12 cellular contexts compared by ENCODE assay signal in the genomic region with DNA sequence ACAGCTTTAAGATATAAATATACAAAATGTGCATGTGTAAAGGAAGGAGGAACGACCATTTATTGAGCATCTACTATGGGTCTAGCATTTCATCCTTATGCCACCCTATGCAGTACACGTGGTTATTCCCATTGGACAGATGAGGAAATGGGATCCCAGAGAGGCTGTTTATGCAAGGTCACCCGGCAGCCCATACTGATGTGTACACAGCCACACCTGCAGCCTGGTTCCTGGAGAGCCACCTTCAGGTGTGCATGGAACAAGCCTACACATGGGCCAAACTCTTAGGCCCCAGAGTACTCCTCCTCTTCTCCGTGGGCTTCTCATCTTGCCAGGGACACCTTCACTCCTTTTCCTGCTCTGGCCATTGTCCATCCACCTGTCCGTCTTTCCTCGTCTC.
DNase-seq lines count a peak whose midpoint lies in the region; ATAC-seq and TF ChIP-seq lines count a peak whose summit lies in the region.
"Had no signal": no experiment of that assay in that cellular context is flagged by ENCODE, and none has a peak within 500 bp of the region (broad histone marks: within the 10 kb centered on the region; RNA-seq: fewer than 3 reads in every experiment).

No MANE protein-coding gene starts in this region.

- H3K27me3 Mint-ChIP-seq in neural progenitor cell (ENCODE audit: insufficient read depth, low read depth) = peaks cover 7% of the 10 kb centered on the region

- H3K36me3 ChIP-seq in heart left ventricle (no peaks in the 10 kb centered on the region), colonic mucosa (no peaks in the 10 kb centered on the region), neural progenitor cell (no peaks in the 10 kb centered on the region), PC-3 (ENCODE audit: low read depth, low read length) (no peaks in the 10 kb centered on the region)
- H3K36me3 ChIP-seq: BLaER1 treated with 17β-estradiol and CSF1 and Interleukin-3, amounts not matched to agents 10 nM and 100 nM had no signal

- H3K9ac ChIP-seq in colonic mucosa (ENCODE audit: low read depth in 2 of 2, low read length in 2 of 2) (no peak overlapping the region), neural progenitor cell (no peak overlapping the region), PC-3 (ENCODE audit: low read length) (no peak overlapping the region)
- H3K9ac ChIP-seq: BLaER1 treated with 17β-estradiol and CSF1 and Interleukin-3, amounts not matched to agents 10 nM and 100 nM had no signal

- H3K9me2 ChIP-seq in PC-3 (replicated peaks; ENCODE audit: low read length) = no peaks in the 10 kb centered on the region

- BruUV-seq in PC-3 (replicated peaks; lab: Mats Ljungman, UMichigan) = no TSS peak

- peak overlapping the region; percentile 76 for H3K27ac Mint-ChIP-seq in neural progenitor cell
- H3K27ac Mint-ChIP-seq: B cell; CD4-positive, alpha-beta T cell had no signal

- no peak overlapping the region for H3K4me3 Mint-ChIP-seq in neural progenitor cell
- H3K4me3 Mint-ChIP-seq: B cell; CD4-positive, alpha-beta T cell had no signal

- TF ChIP-seq CTCF in heart left ventricle (IDR thresholded peaks at IDR 0.05) (no peak), colonic mucosa (IDR thresholded peaks at IDR 0.05) (no peak), neural progenitor cell (IDR thresholded peaks at IDR 0.05) (no peak), PC-3 (conservative IDR thresholded peaks at IDR 0.05; ENCODE audit: low read depth, low read length) (no peak)

- peaks cover 43% of the 10 kb centered on the region for H3K4me1 Mint-ChIP-seq in neural progenitor cell
- H3K4me1 Mint-ChIP-seq: B cell had no signal

- ATAC-seq in heart left ventricle (no peak), PC-3 (no peak)

- H3K9me3 Mint-ChIP-seq in neural progenitor cell = no peaks in the 10 kb centered on the region
- H3K9me3 Mint-ChIP-seq: CD4-positive, alpha-beta T cell had no signal

- H3K4me1 ChIP-seq in heart left ventricle (no peaks in the 10 kb centered on the region), colonic mucosa (no peaks in the 10 kb centered on the region), neural progenitor cell (peaks cover 18% of the 10 kb centered on the region), PC-3 (ENCODE audit: insufficient read depth, low read length) (no peaks in the 10 kb centered on the region)
- H3K4me1 ChIP-seq: BLaER1 treated with 17β-estradiol and CSF1 and Interleukin-3, amounts not matched to agents 10 nM and 100 nM; Caco-2 had no signal

- H3F3A ChIP-seq in neural progenitor cell (ENCODE audit: low read depth) (peaks cover 14% of the 10 kb centered on the region), PC-3 (ENCODE audit: low read length, unreplicated experiment) (no peaks in the 10 kb centered on the region)

- H3K9me3 ChIP-seq in heart left ventricle (no peaks in the 10 kb centered on the region), colonic mucosa (no peaks in the 10 kb centered on the region), neural progenitor cell (ENCODE audit: low read depth) (no peaks in the 10 kb centered on the region), PC-3 (ENCODE audit: low read length) (no peaks in the 10 kb centered on the region)
- H3K9me3 ChIP-seq: BLaER1 treated with 17β-estradiol and CSF1 and Interleukin-3, amounts not matched to agents 10 nM and 100 nM; Caco-2 had no signal

- peaks cover 4 to 70% (median 24%) of the 10 kb centered on the region in 9 donors for H3K27me3 ChIP-seq in heart left ventricle
- no peaks in the 10 kb centered on the region for H3K27me3 ChIP-seq in colonic mucosa
- H3K27me3 ChIP-seq in neural progenitor cell = peaks cover 27% of the 10 kb centered on the region
- H3K27me3 ChIP-seq in PC-3 (ENCODE audit: low read length) = peaks cover 23% of the 10 kb centered on the region
- H3K27me3 ChIP-seq: BLaER1 treated with 17β-estradiol and CSF1 and Interleukin-3, amounts not matched to agents 10 nM and 100 nM had no signal

- H3K4me2 ChIP-seq in neural progenitor cell = no peak overlapping the region
- H3K4me2 ChIP-seq in PC-3 (ENCODE audit: low read length) = no peak overlapping the region
- H3K4me2 ChIP-seq: BLaER1 treated with 17β-estradiol and CSF1 and Interleukin-3, amounts not matched to agents 10 nM and 100 nM had no signal

- CTCF ChIA-PET in PC-3 (lab: Charles Lee) = no interaction called here

- POLR2A ChIA-PET in PC-3 (lab: Charles Lee; ENCODE audit: unreplicated experiment) = no interaction called here

- no peak for TF ChIP-seq POLR2A in heart left ventricle (IDR thresholded peaks at IDR 0.05)

- intact Hi-C loops in cardiac septum (cut with DNase I) = no loop called here
- intact Hi-C loops in heart left ventricle (cut with DNase I) = no loop called here
- intact Hi-C loops in colonic mucosa (cut with DNase I) = no loop called here
- intact Hi-C loops in PC-3 (cut with micrococcal nuclease) = no loop called here

- H4K20me1 ChIP-seq in neural progenitor cell (ENCODE audit: low read depth) = no peaks in the 10 kb centered on the region
- no peaks in the 10 kb centered on the region for H4K20me1 ChIP-seq in PC-3 (ENCODE audit: low read length)

- H3K79me2 ChIP-seq in neural progenitor cell (ENCODE audit: low read depth) = no peaks in the 10 kb centered on the region
- H3K79me2 ChIP-seq in PC-3 (ENCODE audit: low read length) = no peaks in the 10 kb centered on the region

- no peaks in the 10 kb centered on the region for H3K36me3 Mint-ChIP-seq in neural progenitor cell

- H3K27ac ChIP-seq in heart left ventricle (no peak overlapping the region), colonic mucosa (no peak overlapping the region), neural progenitor cell (no peak overlapping the region), PC-3 (ENCODE audit: low read length) (no peak overlapping the region)
- H3K27ac ChIP-seq: BLaER1 treated with 17β-estradiol and CSF1 and Interleukin-3, amounts not matched to agents 10 nM and 100 nM had no signal

- 56 to 69% (median 63%) methylated on average over 6 of the region's 6 CpGs for WGBS in heart left ventricle, 4 donors

- DNase-seq in cardiac septum (ENCODE audit: low spot score) (peak; percentile 3), heart left ventricle (no peak), colonic mucosa (peak; percentile 22), neural progenitor cell (ENCODE audit: low spot score) (no peak), NCI-H1417 (lab: John Stamatoyannopoulos, UW) (no peak), PC-3 (no peak), ecto neural progenitor cell (ENCODE audit: low spot score) (no peak)
- DNase-seq: Caco-2; CD4-positive, alpha-beta T cell; HCEC 1CT had no signal

- H2AFZ ChIP-seq in neural progenitor cell (replicated peaks) (no peak overlapping the region), PC-3 (ENCODE audit: low read length) (no peak overlapping the region)

- H3K4me3 ChIP-seq in heart left ventricle (no peak overlapping the region), colonic mucosa (no peak overlapping the region), neural progenitor cell (no peak overlapping the region), PC-3 (ENCODE audit: low read length) (no peak overlapping the region)
- H3K4me3 ChIP-seq: BLaER1 treated with 17β-estradiol and CSF1 and Interleukin-3, amounts not matched to agents 10 nM and 100 nM had no signal

Comparison
In these comparisons a context has a peak if more than half of its experiments do, and no peak if none do; other contexts are left out.
1. DNase-seq: peak in cardiac septum (single experiment) and colonic mucosa (single experiment); none in heart left ventricle (0 of 5), neural progenitor cell (single experiment), NCI-H1417 (0 of 3), PC-3 (single experiment) and ecto neural progenitor cell (single experiment).